Comparison of ENCODE assay signal across 15 cellular contexts in genomic region chr10:77031531-77031930, GRCh38.
DNase-seq lines count a peak whose midpoint lies in the region; ATAC-seq and TF ChIP-seq lines count a peak whose summit lies in the region.
"Had no signal": no experiment of that assay in that cellular context is flagged by ENCODE, and none has a peak within 500 bp of the region (broad histone marks: within the 10 kb centered on the region; RNA-seq: fewer than 3 reads in every experiment).

No MANE protein-coding gene starts in this region.

- no peak overlapping the region for H3K4me3 ChIP-seq in liver (ENCODE audit: low read depth in 1 of 3, low read length in 3 of 3)
- H3K4me3 ChIP-seq: GM12878, HAP-1 had no signal

- peak in 1 of 2 donors; percentile 10 for TF ChIP-seq RAD21 in liver (IDR thresholded peaks at IDR 0.05)

- no peaks in the 10 kb centered on the region for H3K9me3 Mint-ChIP-seq in stimulated activated naive CD8-positive, alpha-beta T cell treated with anti-CD3 and anti-CD28 coated beads, Interleukin-15, amount 100 ng/mL, for 72 hours
- H3K9me3 Mint-ChIP-seq: CD4-positive, CD25-positive, alpha-beta regulatory T cell had no signal

- H3K36me3 ChIP-seq in liver (ENCODE audit: control insufficient read depth in 4 of 4, insufficient read depth in 3 of 4, low read depth in 1 of 4, low read length in 3 of 4): no peaks in the 10 kb centered on the region
- H3K36me3 ChIP-seq: BE2C, HAP-1 had no signal

- 32% methylated on average over 1 of the region's 1 CpG for WGBS in liver

- TF ChIP-seq CTCF in liver (IDR thresholded peaks at IDR 0.05; ENCODE audit: low read depth, low read length, missing input control): no peak

- no peaks in the 10 kb centered on the region for H3K4me1 Mint-ChIP-seq in stimulated activated naive CD8-positive, alpha-beta T cell treated with anti-CD3 and anti-CD28 coated beads, Interleukin-15, amount 100 ng/mL, for 72 hours
- H3K4me1 Mint-ChIP-seq: CD4-positive, CD25-positive, alpha-beta regulatory T cell had no signal

- no peak overlapping the region for H3K9ac ChIP-seq in liver (ENCODE audit: low read depth in 1 of 2, low read length in 2 of 2)

- no peaks in the 10 kb centered on the region for H3K9me3 ChIP-seq in liver (ENCODE audit: control insufficient read depth in 4 of 4, low read length in 3 of 4)
- H3K9me3 ChIP-seq: BE2C, HAP-1 had no signal

- H3K27me3 Mint-ChIP-seq in stimulated activated naive CD8-positive, alpha-beta T cell treated with anti-CD3 and anti-CD28 coated beads, Interleukin-15, amount 100 ng/mL, for 72 hours: peaks cover 14% of the 10 kb centered on the region

- DNase-seq in GF-D8 (lab: John Stamatoyannopoulos, UW): peak; percentile 10
- DNase-seq in SKM-1 (lab: John Stamatoyannopoulos, UW; ENCODE audit: unreplicated experiment): peak; percentile 42
- DNase-seq in stimulated activated naive CD8-positive, alpha-beta T cell treated with anti-CD3 and anti-CD28 coated beads, Interleukin-15, amount 100 ng/mL, for 72 hours: no peak
- no peak for DNase-seq in NCI-H446 (lab: John Stamatoyannopoulos, UW)
- DNase-seq: BE2C; Calu3; CD4-positive, CD25-positive, alpha-beta regulatory T cell; DMS 273 treated with DMSO at 0.1 percent for 48 hours; GOT3; KBM-7 had no signal

- H3K27ac ChIP-seq in liver (ENCODE audit: low read depth in 1 of 2, low read length in 2 of 2): peak overlapping the region in 1 of 2 donors; percentile 21

- H3K27me3 ChIP-seq in liver (ENCODE audit: control insufficient read depth in 4 of 4, insufficient read depth in 4 of 4, low read length in 3 of 4): no peaks in the 10 kb centered on the region
- H3K27me3 ChIP-seq: BE2C had no signal

- no peak overlapping the region for H3K4me3 Mint-ChIP-seq in stimulated activated naive CD8-positive, alpha-beta T cell treated with anti-CD3 and anti-CD28 coated beads, Interleukin-15, amount 100 ng/mL, for 72 hours
- H3K4me3 Mint-ChIP-seq: CD4-positive, CD25-positive, alpha-beta regulatory T cell had no signal

- ATAC-seq in HG02610 (IDR thresholded peaks at IDR 0.05; ENCODE audit: unreplicated experiment) (no peak), GM21786 (IDR thresholded peaks at IDR 0.05; ENCODE audit: unreplicated experiment) (no peak)
- ATAC-seq in stimulated activated naive CD8-positive, alpha-beta T cell treated with anti-CD3 and anti-CD28 coated beads, Interleukin-15, amount 100 ng/mL, for 72 hours: no peak
- ATAC-seq: GM12878 had no signal

- H3K27ac Mint-ChIP-seq in stimulated activated naive CD8-positive, alpha-beta T cell treated with anti-CD3 and anti-CD28 coated beads, Interleukin-15, amount 100 ng/mL, for 72 hours: no peak overlapping the region
- H3K27ac Mint-ChIP-seq: CD4-positive, CD25-positive, alpha-beta regulatory T cell had no signal

- H3K4me1 ChIP-seq in liver (ENCODE audit: control insufficient read depth in 4 of 4, insufficient read depth in 4 of 4, low read length in 3 of 4): peaks cover 10 to 29% (median 25%) of the 10 kb centered on the region in 4 donors
- H3K4me1 ChIP-seq: HAP-1 had no signal

TF ChIP-seq in liver, 16 proteins besides CTCF, POLR2A, EP300 and RAD21:
- TF ChIP-seq HNF4G (IDR thresholded peaks at IDR 0.05) (no peak), JUND (IDR thresholded peaks at IDR 0.05) (peak in 1 of 2 donors; percentile 50), FOXA2 (IDR thresholded peaks at IDR 0.05) (peak; percentile 74), REST (IDR thresholded peaks at IDR 0.05) (no peak), YY1 (IDR thresholded peaks at IDR 0.05) (peak; percentile 61), FOXA1 (IDR thresholded peaks at IDR 0.05) (peak; percentile 32), EGR1 (IDR thresholded peaks at IDR 0.05; ENCODE audit: low read depth in 2 of 2) (peak in 1 of 2 donors; percentile 19), GABPA (IDR thresholded peaks at IDR 0.05 in 1 of 2, conservative IDR thresholded peaks at IDR 0.05 in 1 of 2) (peak in 1 of 2 donors; percentile 23), RXRA (IDR thresholded peaks at IDR 0.05) (peak; percentile 69 to 82), HNF4A (conservative IDR thresholded peaks at IDR 0.05) (peak; percentile 60 to 79), ATF3 (IDR thresholded peaks at IDR 0.05) (no peak), SP1 (IDR thresholded peaks at IDR 0.05) (peak; percentile 65), TAF1 (conservative IDR thresholded peaks at IDR 0.05) (no peak), NR2F2 (IDR thresholded peaks at IDR 0.05) (no peak)
- TF ChIP-seq, protein P1, sequence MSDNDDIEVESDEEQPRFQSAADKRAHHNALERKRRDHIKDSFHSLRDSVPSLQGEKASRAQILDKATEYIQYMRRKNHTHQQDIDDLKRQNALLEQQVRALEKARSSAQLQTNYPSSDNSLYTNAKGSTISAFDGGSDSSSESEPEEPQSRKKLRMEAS (IDR thresholded peaks at IDR 0.05): peak; percentile 48
- TF ChIP-seq, protein P2, sequence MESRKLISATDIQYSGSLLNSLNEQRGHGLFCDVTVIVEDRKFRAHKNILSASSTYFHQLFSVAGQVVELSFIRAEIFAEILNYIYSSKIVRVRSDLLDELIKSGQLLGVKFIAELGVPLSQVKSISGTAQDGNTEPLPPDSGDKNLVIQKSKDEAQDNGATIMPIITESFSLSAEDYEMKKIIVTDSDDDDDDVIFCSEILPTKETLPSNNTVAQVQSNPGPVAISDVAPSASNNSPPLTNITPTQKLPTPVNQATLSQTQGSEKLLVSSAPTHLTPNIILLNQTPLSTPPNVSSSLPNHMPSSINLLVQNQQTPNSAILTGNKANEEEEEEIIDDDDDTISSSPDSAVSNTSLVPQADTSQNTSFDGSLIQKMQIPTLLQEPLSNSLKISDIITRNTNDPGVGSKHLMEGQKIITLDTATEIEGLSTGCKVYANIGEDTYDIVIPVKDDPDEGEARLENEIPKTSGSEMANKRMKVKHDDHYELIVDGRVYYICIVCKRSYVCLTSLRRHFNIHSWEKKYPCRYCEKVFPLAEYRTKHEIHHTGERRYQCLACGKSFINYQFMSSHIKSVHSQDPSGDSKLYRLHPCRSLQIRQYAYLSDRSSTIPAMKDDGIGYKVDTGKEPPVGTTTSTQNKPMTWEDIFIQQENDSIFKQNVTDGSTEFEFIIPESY (IDR thresholded peaks at IDR 0.05): peak; percentile 59

Comparison
In these comparisons a context has a peak if more than half of its experiments do, and no peak if none do; other contexts are left out.
1. DNase-seq: peak in GF-D8 (single experiment) and SKM-1 (single experiment); none in stimulated activated naive CD8-positive, alpha-beta T cell treated with anti-CD3 and anti-CD28 coated beads, Interleukin-15, amount 100 ng/mL, for 72 hours (0 of 2) and NCI-H446 (0 of 2).